In genomic region chr10:94358480-94358879, GRCh38 we compare ENCODE assay signal across 1 cellular context.
TF ChIP-seq lines count a peak whose summit lies in the region.

No MANE protein-coding gene starts in this region.

TF ChIP-seq in HepG2, 621 proteins besides CTCF, POLR2A, EP300 and RAD21:
- TF ChIP-seq ZNF747 (CRISPR knock-in tag; IDR thresholded peaks at IDR 0.05; ENCODE audit: borderline replicate concordance) (no peak), ZMAT3 (CRISPR knock-in tag; conservative IDR thresholded peaks at IDR 0.05) (no peak), ZBTB38 (CRISPR knock-in tag; IDR thresholded peaks at IDR 0.05) (no peak), ZFP36L1 (CRISPR knock-in tag; IDR thresholded peaks at IDR 0.05) (no peak), RBM22 (optimal IDR thresholded peaks at IDR 0.05; ENCODE audit: low read length) (no peak), PLRG1 (conservative IDR thresholded peaks at IDR 0.05) (no peak), MBNL3 (CRISPR knock-in tag; conservative IDR thresholded peaks at IDR 0.05) (no peak), RBFOX2 (IDR thresholded peaks at IDR 0.05; ENCODE audit: low read depth, low read length) (no peak), ZNF121 (CRISPR knock-in tag; IDR thresholded peaks at IDR 0.05) (no peak), NBN (conservative IDR thresholded peaks at IDR 0.05) (no peak), EEA1 (CRISPR knock-in tag; IDR thresholded peaks at IDR 0.05; ENCODE audit: borderline replicate concordance) (no peak), ZFP36 (IDR thresholded peaks at IDR 0.05; ENCODE audit: borderline replicate concordance, low read depth, low read length, partially characterized antibody) (no peak), ASH2L (IDR thresholded peaks at IDR 0.05; ENCODE audit: insufficient read length, low read depth, low read length) (no peak), BORCS8-MEF2B (CRISPR knock-in tag; IDR thresholded peaks at IDR 0.05) (no peak), XBP1 (CRISPR knock-in tag; IDR thresholded peaks at IDR 0.05) (no peak), TBX3 (IDR thresholded peaks at IDR 0.05; ENCODE audit: borderline replicate concordance) (no peak)
- TF ChIP-seq, protein P1, sequence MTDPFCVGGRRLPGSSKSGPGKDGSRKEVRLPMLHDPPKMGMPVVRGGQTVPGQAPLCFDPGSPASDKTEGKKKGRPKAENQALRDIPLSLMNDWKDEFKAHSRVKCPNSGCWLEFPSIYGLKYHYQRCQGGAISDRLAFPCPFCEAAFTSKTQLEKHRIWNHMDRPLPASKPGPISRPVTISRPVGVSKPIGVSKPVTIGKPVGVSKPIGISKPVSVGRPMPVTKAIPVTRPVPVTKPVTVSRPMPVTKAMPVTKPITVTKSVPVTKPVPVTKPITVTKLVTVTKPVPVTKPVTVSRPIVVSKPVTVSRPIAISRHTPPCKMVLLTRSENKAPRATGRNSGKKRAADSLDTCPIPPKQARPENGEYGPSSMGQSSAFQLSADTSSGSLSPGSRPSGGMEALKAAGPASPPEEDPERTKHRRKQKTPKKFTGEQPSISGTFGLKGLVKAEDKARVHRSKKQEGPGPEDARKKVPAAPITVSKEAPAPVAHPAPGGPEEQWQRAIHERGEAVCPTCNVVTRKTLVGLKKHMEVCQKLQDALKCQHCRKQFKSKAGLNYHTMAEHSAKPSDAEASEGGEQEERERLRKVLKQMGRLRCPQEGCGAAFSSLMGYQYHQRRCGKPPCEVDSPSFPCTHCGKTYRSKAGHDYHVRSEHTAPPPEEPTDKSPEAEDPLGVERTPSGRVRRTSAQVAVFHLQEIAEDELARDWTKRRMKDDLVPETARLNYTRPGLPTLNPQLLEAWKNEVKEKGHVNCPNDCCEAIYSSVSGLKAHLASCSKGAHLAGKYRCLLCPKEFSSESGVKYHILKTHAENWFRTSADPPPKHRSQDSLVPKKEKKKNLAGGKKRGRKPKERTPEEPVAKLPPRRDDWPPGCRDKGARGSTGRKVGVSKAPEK (CRISPR knock-in tag; IDR thresholded peaks at IDR 0.05; ENCODE audit: borderline replicate concordance), result no peak
- TF ChIP-seq, protein P2, sequence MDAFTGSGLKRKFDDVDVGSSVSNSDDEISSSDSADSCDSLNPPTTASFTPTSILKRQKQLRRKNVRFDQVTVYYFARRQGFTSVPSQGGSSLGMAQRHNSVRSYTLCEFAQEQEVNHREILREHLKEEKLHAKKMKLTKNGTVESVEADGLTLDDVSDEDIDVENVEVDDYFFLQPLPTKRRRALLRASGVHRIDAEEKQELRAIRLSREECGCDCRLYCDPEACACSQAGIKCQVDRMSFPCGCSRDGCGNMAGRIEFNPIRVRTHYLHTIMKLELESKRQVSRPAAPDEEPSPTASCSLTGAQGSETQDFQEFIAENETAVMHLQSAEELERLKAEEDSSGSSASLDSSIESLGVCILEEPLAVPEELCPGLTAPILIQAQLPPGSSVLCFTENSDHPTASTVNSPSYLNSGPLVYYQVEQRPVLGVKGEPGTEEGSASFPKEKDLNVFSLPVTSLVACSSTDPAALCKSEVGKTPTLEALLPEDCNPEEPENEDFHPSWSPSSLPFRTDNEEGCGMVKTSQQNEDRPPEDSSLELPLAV (CRISPR knock-in tag; conservative IDR thresholded peaks at IDR 0.05; ENCODE audit: low read depth), result no peak
- TF ChIP-seq, protein P3, sequence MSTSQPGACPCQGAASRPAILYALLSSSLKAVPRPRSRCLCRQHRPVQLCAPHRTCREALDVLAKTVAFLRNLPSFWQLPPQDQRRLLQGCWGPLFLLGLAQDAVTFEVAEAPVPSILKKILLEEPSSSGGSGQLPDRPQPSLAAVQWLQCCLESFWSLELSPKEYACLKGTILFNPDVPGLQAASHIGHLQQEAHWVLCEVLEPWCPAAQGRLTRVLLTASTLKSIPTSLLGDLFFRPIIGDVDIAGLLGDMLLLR (CRISPR knock-in tag; IDR thresholded peaks at IDR 0.05), result no peak
